In the genomic region with DNA sequence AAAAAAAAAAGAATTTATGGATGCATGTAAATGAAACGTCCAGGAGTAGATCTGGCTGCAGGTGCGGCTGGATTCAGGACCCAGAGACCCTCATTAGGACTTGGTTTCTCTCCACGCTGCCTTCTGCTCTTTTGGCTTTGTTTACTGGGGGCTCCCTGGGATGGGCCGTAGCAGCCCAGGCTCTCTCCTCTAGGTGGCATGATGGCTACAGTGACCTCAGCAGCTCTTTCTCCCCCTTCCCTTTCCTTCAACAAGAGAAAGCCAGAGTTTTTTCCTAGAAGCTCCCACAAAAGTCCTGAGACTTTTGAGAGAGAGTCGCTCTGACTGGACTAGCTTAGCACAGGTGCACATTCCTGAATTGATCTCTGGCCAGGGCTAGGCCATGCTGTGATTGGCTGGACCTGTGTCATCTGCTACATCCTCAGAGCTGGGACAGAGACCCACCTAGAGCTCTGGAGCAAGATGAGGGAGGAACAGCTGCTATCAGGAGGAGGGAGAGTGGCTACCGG, we compare ENCODE assay signal across 8 cellular contexts.
A peak's percentile ranks its signal among the peaks of the same experiment; 100 is the strongest.
DNase-seq lines count a peak whose midpoint lies in the region; ATAC-seq, FAIRE-seq and TF ChIP-seq lines count a peak whose summit lies in the region.

No MANE protein-coding gene starts in this region.

- intact Hi-C loops in body of pancreas (cut with DNase I): loop anchor here (10.0 kb wide), 1 partner anchor 91 kb away; no protein-coding TSS in a partner anchor

- peak overlapping the region; percentile 62; the same call in 1 of the 2 replicates for H2AFZ ChIP-seq in OCI-LY3 (ENCODE audit: low read depth, low read length)

- H4K20me1 ChIP-seq in OCI-LY3 (ENCODE audit: insufficient read depth, low read length): no peaks in the 10 kb centered on the region

- DNase-seq in AG04449 (ENCODE audit: low read depth, low spot score) (no peak), GM12891 (ENCODE audit: insufficient read length, low spot score) (no peak), body of pancreas (peak; percentile 61 to 78 (median 70)), iPS DF 6.9 (ENCODE audit: low read depth, low spot score) (peak; percentile 18), small intestine (peak; percentile 73)

- TF ChIP-seq POLR2A in GM12891 (IDR thresholded peaks at IDR 0.05; ENCODE audit: low read depth, low read length) (no peak), body of pancreas (IDR thresholded peaks at IDR 0.05) (peak in 1 of 3 donors; percentile 8)

- no peaks in the 10 kb centered on the region for H3K79me2 ChIP-seq in OCI-LY3 (ENCODE audit: low read length)

- H3K9me3 ChIP-seq in OCI-LY3 (ENCODE audit: insufficient read depth, low read length) (no peaks in the 10 kb centered on the region), body of pancreas (no peaks in the 10 kb centered on the region), iPS DF 6.9 (ENCODE audit: control insufficient read depth, insufficient read depth, low read length) (no peaks in the 10 kb centered on the region), small intestine (ENCODE audit: control insufficient read depth, low read depth) (no peaks in the 10 kb centered on the region)

- no peak overlapping the region for H3K27ac ChIP-seq in OCI-LY3 (ENCODE audit: low read length)
- H3K27ac ChIP-seq in body of pancreas: peak overlapping the region; percentile 21 to 81 (median 70)
- no peak overlapping the region for H3K27ac ChIP-seq in iPS DF 6.9 (ENCODE audit: low read length)
- H3K27ac ChIP-seq in small intestine (ENCODE audit: low read depth in 1 of 2, low read length in 1 of 2): peak overlapping the region; percentile 44 to 72

- POLR2A ChIA-PET in AG04449 (lab: Yijun Ruan, JAX): interaction anchor here (0.7 to 1.1 kb wide), 3 partner anchors 22 to 166 kb away, joined by 3 to 6 read pairs (median 6); partner anchors contain the start of gene PDCD4

- H3K4me1 ChIP-seq in OCI-LY3 (ENCODE audit: low read length): peaks cover 25% of the 10 kb centered on the region
- H3K4me1 ChIP-seq in body of pancreas: peaks cover 53% of the 10 kb centered on the region
- no peaks in the 10 kb centered on the region for H3K4me1 ChIP-seq in iPS DF 6.9 (ENCODE audit: control insufficient read depth, insufficient read depth, low read length)
- peaks cover 0 to 6% of the 10 kb centered on the region in 2 donors for H3K4me1 ChIP-seq in small intestine (ENCODE audit: control insufficient read depth in 2 of 2, insufficient read depth in 1 of 2, low read depth in 1 of 2, low read length in 1 of 2)

- H3K4me3 ChIP-seq in AG04449 (ENCODE audit: low read depth, low read length): no peak overlapping the region
- H3K4me3 ChIP-seq in OCI-LY3 (ENCODE audit: low read length): peak overlapping the region; percentile 49
- no peak overlapping the region for H3K4me3 ChIP-seq in body of pancreas
- H3K4me3 ChIP-seq in iPS DF 6.9 (ENCODE audit: low read length): no peak overlapping the region
- H3K4me3 ChIP-seq in small intestine (ENCODE audit: low read depth in 1 of 2, low read length in 2 of 2): no peak overlapping the region

- H3K4me2 ChIP-seq in OCI-LY3 (ENCODE audit: low read length): peak overlapping the region; percentile 83

- FAIRE-seq in GM12891 (lab: Jason Lieb, UNC): peak; percentile 89
- FAIRE-seq in small intestine (lab: Jason Lieb, UNC): no peak

- H3K36me3 ChIP-seq in OCI-LY3 (replicated peaks; ENCODE audit: low read depth, low read length) (no peaks in the 10 kb centered on the region), body of pancreas (replicated peaks in 1 of 2; ENCODE audit: insufficient read depth in 1 of 2, low read depth in 2 of 2) (no peaks in the 10 kb centered on the region), iPS DF 6.9 (ENCODE audit: control insufficient read depth, insufficient read depth, low read length) (no peaks in the 10 kb centered on the region), small intestine (ENCODE audit: control insufficient read depth in 2 of 2, insufficient read depth in 2 of 2, low read length in 2 of 2) (no peaks in the 10 kb centered on the region)

- WGBS in body of pancreas, 2 donors: 7 to 11% methylated on average over 6 of the region's 6 CpGs
- WGBS in iPS DF 6.9 (ENCODE audit: insufficient coverage, insufficient read length): no CpG with 5 or more reads among the region's 6 CpGs
- WGBS in small intestine, 3 donors: 7 to 27% (median 13%) methylated on average over 6 of the region's 6 CpGs

- peak; percentile 35 for ATAC-seq in HG02870 (IDR thresholded peaks at IDR 0.05; ENCODE audit: unreplicated experiment)
- ATAC-seq in body of pancreas: peak; percentile 71
- ATAC-seq in HG03095 (IDR thresholded peaks at IDR 0.05; ENCODE audit: unreplicated experiment): no peak

- TF ChIP-seq CTCF in AG04449 (IDR thresholded peaks at IDR 0.05; ENCODE audit: insufficient read depth, low read length, missing control alignments) (peak; percentile 74), OCI-LY3 (IDR thresholded peaks at IDR 0.05; ENCODE audit: low read depth, low read length) (peak; percentile 75), body of pancreas (IDR thresholded peaks at IDR 0.05) (peak; percentile 47 to 84 (median 75))

- CTCF ChIA-PET in AG04449 (lab: Yijun Ruan, JAX): interaction anchor here (0.6 to 3.0 kb wide), 22 partner anchors 9 to 459 kb away, joined by 3 to 11 read pairs (median 3); no protein-coding TSS in a partner anchor

- peak overlapping the region; percentile 14; the same call in 1 of the 2 replicates for H3K9ac ChIP-seq in OCI-LY3 (ENCODE audit: low read length)

- H3K27me3 ChIP-seq in OCI-LY3 (ENCODE audit: low read depth, low read length): no peaks in the 10 kb centered on the region
- H3K27me3 ChIP-seq in body of pancreas: no peaks in the 10 kb centered on the region
- no peaks in the 10 kb centered on the region for H3K27me3 ChIP-seq in iPS DF 6.9 (ENCODE audit: control insufficient read depth, insufficient read depth, low read length)
- H3K27me3 ChIP-seq in small intestine (ENCODE audit: control insufficient read depth in 2 of 2, insufficient read depth in 2 of 2, low read length in 2 of 2): no peaks in the 10 kb centered on the region

TF ChIP-seq in GM12891, 5 proteins besides CTCF, POLR2A, EP300 and RAD21:
- TF ChIP-seq PAX5 (IDR thresholded peaks at IDR 0.05; ENCODE audit: insufficient read depth, low read length, severe bottlenecking) (no peak), POLR2AphosphoS5 (IDR thresholded peaks at IDR 0.05; ENCODE audit: low read depth, low read length) (no peak), POU2F2 (IDR thresholded peaks at IDR 0.05; ENCODE audit: low read depth, low read length) (0 out of 2 replicates have a peak, but pooled peaks have one; percentile 12), TAF1 (IDR thresholded peaks at IDR 0.05; ENCODE audit: low read depth, low read length) (no peak)

Comparison
In these comparisons a context has a peak if more than half of its experiments do, and no peak if none do; other contexts are left out.
1. DNase-seq: peak in body of pancreas (4 of 4), iPS DF 6.9 (single experiment) and small intestine (single experiment); none in AG04449 (single experiment) and GM12891 (single experiment).
2. H3K27ac ChIP-seq: peak in body of pancreas (4 of 4) and small intestine (2 of 2); none in OCI-LY3 (single experiment) and iPS DF 6.9 (single experiment).
3. Peak in every context shown above with its lines, with median percentiles within 50 percentile points of each other: CTCF ChIP-seq.